ENCODE assay signal across 6 cellular contexts in the genomic region with DNA sequence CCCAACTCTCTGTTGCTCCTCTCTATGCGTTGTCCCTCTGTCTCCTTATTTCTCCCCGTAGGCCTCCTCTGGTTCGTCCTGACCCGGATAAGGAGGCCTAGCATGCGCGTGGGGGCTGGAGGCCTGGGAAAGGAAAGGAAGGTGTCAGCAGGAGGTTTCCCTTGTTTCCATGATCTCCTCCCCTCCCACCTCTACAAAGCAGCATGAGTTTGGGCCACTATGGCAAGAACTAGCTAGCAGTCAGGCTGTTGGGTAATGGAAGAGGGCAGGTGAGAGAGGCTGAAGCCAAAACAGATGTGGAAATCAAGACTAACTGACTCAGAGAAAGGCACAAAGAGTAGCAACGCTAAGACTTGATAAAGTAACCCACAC. TPM values are rescaled to one million over a fixed set of nuclear protein-coding genes. Genes with fewer than 3 reads are reported as not detected.
DNase-seq lines count a peak whose midpoint lies in the region; ATAC-seq and TF ChIP-seq lines count a peak whose summit lies in the region.

No MANE protein-coding gene starts in this region.

- CTCF ChIA-PET in GM10248 (lab: Yijun Ruan, JAX), result interaction anchor here (3.3 to 7.5 kb wide), 2 partner anchors 9 to 12 kb away, joined by 11 to 56 read pairs; a partner anchor contains a TSS

- POLR2A ChIA-PET in GM10248 (lab: Yijun Ruan, JAX), result no interaction called here

- DNase-seq in BE2C (no peak), left lung (no peak), AG20443 (ENCODE audit: low spot score) (no peak), GM10248 (ENCODE audit: extremely low spot score) (no peak)

- peak overlapping the region; percentile 46; the same call in 1 of the 2 replicates for H3K27ac ChIP-seq in VCaP
- peak overlapping the region; percentile 53 to 64 for H3K27ac ChIP-seq in left lung

- H3K27me3 ChIP-seq in BE2C, result no peaks in the 10 kb centered on the region
- peaks cover 0 to 17% of the 10 kb centered on the region in 2 donors for H3K27me3 ChIP-seq in left lung

- H3K4me1 ChIP-seq in BE2C (peaks cover 5% of the 10 kb centered on the region), left lung (peaks cover 8 to 30% of the 10 kb centered on the region in 2 donors)

- H3K4me3 ChIP-seq in BE2C (ENCODE audit: low read depth, low read length) (peak overlapping the region; percentile 74), left lung (peak overlapping the region; percentile 79 to 81)

- H3K9me3 ChIP-seq in BE2C, result no peaks in the 10 kb centered on the region
- H3K9me3 ChIP-seq in left lung, result no peaks in the 10 kb centered on the region

- intact Hi-C loops in left lung (cut with DNase I), result no loop called here

- H3K36me3 ChIP-seq in BE2C (no peaks in the 10 kb centered on the region), left lung (no peaks in the 10 kb centered on the region)

- TF ChIP-seq CTCF in BE2C (IDR thresholded peaks at IDR 0.05; ENCODE audit: low read depth, low read length), result no peak
- TF ChIP-seq CTCF in VCaP (conservative IDR thresholded peaks at IDR 0.05), result no peak
- no peak for TF ChIP-seq CTCF in left lung (IDR thresholded peaks at IDR 0.05)
- no peak for TF ChIP-seq CTCF in GM10248 (IDR thresholded peaks at IDR 0.05; ENCODE audit: control extremely low read depth, extremely low read depth, low read depth, missing control alignments)

- ATAC-seq in left lung (no peak), HG02678 (IDR thresholded peaks at IDR 0.05; ENCODE audit: unreplicated experiment) (no peak)

RNA-seq across cellular contexts. Expression of a gene that starts 0.7 kb away (rescaled TPM):
- polyA plus RNA-seq in BE2C (2012; ENCODE audit: insufficient read depth, insufficient read length, low read depth), result 15.2 TPM
- 1 to 10 TPM; 3.9 to 8.9 TPM for total RNA-seq in left lung

RNA-seq across cellular contexts. Expression of a gene that starts 9.3 kb away (rescaled TPM):
- polyA plus RNA-seq in BE2C (2012; ENCODE audit: insufficient read depth, insufficient read length, low read depth), result not detected
- 10 to 100 TPM in 1 of 2 donors, 1 to 10 TPM in 1; 7.1 to 14.5 TPM for total RNA-seq in left lung

RNA-seq across cellular contexts. Expression of a gene that starts 18.6 kb away (rescaled TPM):
- 56.2 TPM for polyA plus RNA-seq in BE2C (2012; ENCODE audit: insufficient read depth, insufficient read length, low read depth)
- total RNA-seq in left lung, result 1 to 10 TPM; 5.8 to 8.7 TPM

RNA-seq across cellular contexts. Expression of a gene that starts 18.8 kb away (rescaled TPM):
- polyA plus RNA-seq in BE2C (2012; ENCODE audit: insufficient read depth, insufficient read length, low read depth), result 160 TPM
- total RNA-seq in left lung, result 10 to 100 TPM; 29.7 to 35.0 TPM

RNA-seq across cellular contexts. Expression of a gene that starts 28.7 kb away (rescaled TPM):
- 3.1 TPM for polyA plus RNA-seq in BE2C (2012; ENCODE audit: insufficient read depth, insufficient read length, low read depth)
- under 1 TPM in 1 of 2 donors, not detected in 1; 0.97 TPM for total RNA-seq in left lung
